In genomic region chr14:106459971-106460730, GRCh38 we compare ENCODE assay signal across 9 cellular contexts.
A peak's percentile ranks its signal among the peaks of the same experiment; 100 is the strongest.
DNase-seq lines count a peak whose midpoint lies in the region; ATAC-seq and TF ChIP-seq lines count a peak whose summit lies in the region.
"Had no signal": no experiment of that assay in that cellular context is flagged by ENCODE, and none has a peak within 500 bp of the region (broad histone marks: within the 10 kb centered on the region; RNA-seq: fewer than 3 reads in every experiment).

No MANE protein-coding gene starts in this region.

- H3K27me3 ChIP-seq in right atrium auricular region (no peaks in the 10 kb centered on the region), WERI-Rb-1 (ENCODE audit: insufficient read depth, low read depth, severe bottlenecking) (peaks cover 53% of the 10 kb centered on the region), testis (no peaks in the 10 kb centered on the region), sigmoid colon (no peaks in the 10 kb centered on the region)

- no peaks in the 10 kb centered on the region for H3K9me3 ChIP-seq in right atrium auricular region
- peaks cover 2% of the 10 kb centered on the region for H3K9me3 ChIP-seq in WERI-Rb-1 (ENCODE audit: severe bottlenecking)
- H3K9me3 ChIP-seq in testis, result no peaks in the 10 kb centered on the region
- no peaks in the 10 kb centered on the region for H3K9me3 ChIP-seq in sigmoid colon

- intact Hi-C loops in Right ventricle myocardium inferior (cut with DNase I) (no loop called here), testis (cut with DNase I; ENCODE audit: low total_unique reads) (no loop called here), sigmoid colon (cut with DNase I) (no loop called here)

- no peak for ATAC-seq in Right ventricle myocardium inferior
- ATAC-seq in effector memory CD8-positive, alpha-beta T cell (replicated peaks), result peak; percentile 88
- no peak for ATAC-seq in HG02678 (IDR thresholded peaks at IDR 0.05; ENCODE audit: unreplicated experiment)
- no peak for ATAC-seq in HG02763 (IDR thresholded peaks at IDR 0.05; ENCODE audit: unreplicated experiment)

- 58 to 62% methylated on average over 40 of the region's 40 CpGs for WGBS in testis, 2 donors
- WGBS in sigmoid colon, 2 donors, result 88 to 89% methylated on average over 40 of the region's 40 CpGs

- TF ChIP-seq POLR2A in testis (IDR thresholded peaks at IDR 0.05), result no peak
- no peak for TF ChIP-seq POLR2A in sigmoid colon (IDR thresholded peaks at IDR 0.05)

- H3K27ac Mint-ChIP-seq in effector memory CD8-positive, alpha-beta T cell, result peak overlapping the region in 1 of 2 donors; percentile 60
- H3K27ac Mint-ChIP-seq: nephron had no signal

- TF ChIP-seq CTCF in right atrium auricular region (IDR thresholded peaks at IDR 0.05) (peak in 1 of 2 donors; percentile 42), WERI-Rb-1 (IDR thresholded peaks at IDR 0.05; ENCODE audit: low read depth, low read length) (peak; percentile 74), testis (IDR thresholded peaks at IDR 0.05) (peak; percentile 43 to 62 (median 56)), sigmoid colon (IDR thresholded peaks at IDR 0.05) (no peak)

- DNase-seq in Right ventricle myocardium inferior (ENCODE audit: missing footprints) (peak; percentile 34), right atrium auricular region (ENCODE audit: low spot score) (no peak), WERI-Rb-1 (peak; percentile 31), testis (peak; percentile 82), sigmoid colon (no peak)
- DNase-seq in effector memory CD8-positive, alpha-beta T cell, result peak in 2 of 3 experiments; percentile 62 to 67

- TF ChIP-seq EP300 in sigmoid colon (IDR thresholded peaks at IDR 0.05), result no peak

- H3K27ac ChIP-seq in right atrium auricular region (no peak overlapping the region), WERI-Rb-1 (no peak overlapping the region), testis (no peak overlapping the region), sigmoid colon (no peak overlapping the region)

- H3K4me1 ChIP-seq in right atrium auricular region, result no peaks in the 10 kb centered on the region
- H3K4me1 ChIP-seq in testis, result no peaks in the 10 kb centered on the region
- H3K4me1 ChIP-seq in sigmoid colon, result no peaks in the 10 kb centered on the region

- no peaks in the 10 kb centered on the region for H3K36me3 ChIP-seq in right atrium auricular region
- H3K36me3 ChIP-seq in WERI-Rb-1, result no peaks in the 10 kb centered on the region
- no peaks in the 10 kb centered on the region for H3K36me3 ChIP-seq in testis (ENCODE audit: low read depth, missing control alignments)
- H3K36me3 ChIP-seq in sigmoid colon, result no peaks in the 10 kb centered on the region

- H3K9me3 Mint-ChIP-seq in effector memory CD8-positive, alpha-beta T cell, result no peaks in the 10 kb centered on the region

- H3K4me3 ChIP-seq in right atrium auricular region (no peak overlapping the region), WERI-Rb-1 (ENCODE audit: low read depth, low read length) (no peak overlapping the region), testis (peak overlapping the region; percentile 5 to 41), sigmoid colon (no peak overlapping the region)

- H3K4me1 Mint-ChIP-seq in effector memory CD8-positive, alpha-beta T cell (ENCODE audit: low read depth in 2 of 2), result peaks cover 0 to 12% of the 10 kb centered on the region in 2 donors
- H3K4me1 Mint-ChIP-seq: nephron had no signal

- H3K36me3 Mint-ChIP-seq in effector memory CD8-positive, alpha-beta T cell (ENCODE audit: insufficient read depth), result no peaks in the 10 kb centered on the region

- H3K27me3 Mint-ChIP-seq in effector memory CD8-positive, alpha-beta T cell, result peaks cover 0 to 6% of the 10 kb centered on the region in 2 donors

- no peak overlapping the region for H3K4me3 Mint-ChIP-seq in effector memory CD8-positive, alpha-beta T cell
- H3K4me3 Mint-ChIP-seq: nephron had no signal

Comparison
In these comparisons a context has a peak if more than half of its experiments do, and no peak if none do; other contexts are left out.
1. DNase-seq: peak in Right ventricle myocardium inferior (single experiment), WERI-Rb-1 (single experiment), effector memory CD8-positive, alpha-beta T cell (2 of 3) and testis (single experiment); none in right atrium auricular region (single experiment) and sigmoid colon (single experiment).
2. H3K4me3 ChIP-seq: peak in testis (2 of 2); none in right atrium auricular region (0 of 2), WERI-Rb-1 (single experiment) and sigmoid colon (0 of 4).
3. CTCF ChIP-seq: peak in WERI-Rb-1 (single experiment) and testis (3 of 3); none in sigmoid colon (0 of 4).